In genomic region chr22:23281406-23282088, GRCh38 we compare ENCODE assay signal across 8 cellular contexts.
DNase-seq lines count a peak whose midpoint lies in the region; ATAC-seq, FAIRE-seq and TF ChIP-seq lines count a peak whose summit lies in the region.

No MANE protein-coding gene starts in this region.

- peaks cover 16% of the 10 kb centered on the region for H3K36me3 Mint-ChIP-seq in central memory CD8-positive, alpha-beta T cell (ENCODE audit: insufficient read depth)

- peak; percentile 45 for ATAC-seq in central memory CD8-positive, alpha-beta T cell (replicated peaks; ENCODE audit: extremely low read depth, poor library complexity, severe bottlenecking)
- peak; percentile 55 for ATAC-seq in left colon
- ATAC-seq in GM18519 (IDR thresholded peaks at IDR 0.05; ENCODE audit: low FRiP score, unreplicated experiment), result no peak

- peak; percentile 85 for FAIRE-seq in GM12892 (lab: Jason Lieb, UNC)

- no peak overlapping the region for H3K27ac ChIP-seq in 22Rv1

- no peak for TF ChIP-seq POLR2A in GM12892 (IDR thresholded peaks at IDR 0.05; ENCODE audit: low read depth, low read length)

- H3K4me1 Mint-ChIP-seq in central memory CD8-positive, alpha-beta T cell, result peaks cover 40% of the 10 kb centered on the region

- peak overlapping the region; percentile 32 for H3K27ac Mint-ChIP-seq in central memory CD8-positive, alpha-beta T cell (ENCODE audit: low read depth)

- DNase-seq in GM12892 (ENCODE audit: insufficient read length) (peak; percentile 89), NCI-H2196 treated with DMSO at 0.1 percent for 48 hours (lab: John Stamatoyannopoulos, UW; ENCODE audit: unreplicated experiment) (peak; percentile 25), left colon (peak; percentile 77 to 88)
- DNase-seq in activated CD4-positive, CD25-positive, alpha-beta regulatory T cell treated with anti-CD3 and anti-CD28 coated beads, Interleukin-2, amount 50 U/mL, for 72 hours, result peak; percentile 79
- peak; percentile 77 to 79 for DNase-seq in central memory CD8-positive, alpha-beta T cell (ENCODE audit: low spot score in 2 of 2)
- DNase-seq in stimulated activated CD4-positive, alpha-beta T cell treated with anti-CD3 and anti-CD28 coated beads, Interleukin-1b, Interleukin-23, amount 100 ng/mL, for 24 hours (ENCODE audit: low read depth in 4 of 4, low spot score in 1 of 4), result peak; percentile 57 to 77 (median 68)

- no peaks in the 10 kb centered on the region for H3K27me3 Mint-ChIP-seq in central memory CD8-positive, alpha-beta T cell

- TF ChIP-seq CTCF in 22Rv1 (IDR thresholded peaks at IDR 0.05), result peak; percentile 90

- H3K9me3 Mint-ChIP-seq in central memory CD8-positive, alpha-beta T cell, result no peaks in the 10 kb centered on the region

- intact Hi-C loops in left colon (cut with DNase I, micrococcal nuclease), result loop anchor here (2.0 to 5.0 kb wide), 2 partner anchors 103 to 104 kb away; no protein-coding TSS in a partner anchor

- no peak overlapping the region for H3K4me3 Mint-ChIP-seq in central memory CD8-positive, alpha-beta T cell

Comparison
In these comparisons a context has a peak if more than half of its experiments do, and no peak if none do; other contexts are left out.
1. DNase-seq: peak in every context shown above with its lines; median percentile 89 in GM12892; 82 in left colon; 79 in activated CD4-positive, CD25-positive, alpha-beta regulatory T cell treated with anti-CD3 and anti-CD28 coated beads, Interleukin-2, amount 50 U/mL, for 72 hours; 78 in central memory CD8-positive, alpha-beta T cell; 68 in stimulated activated CD4-positive, alpha-beta T cell treated with anti-CD3 and anti-CD28 coated beads, Interleukin-1b, Interleukin-23, amount 100 ng/mL, for 24 hours; 25 in NCI-H2196 treated with DMSO at 0.1 percent for 48 hours.